9 cellular contexts compared by ENCODE assay signal in genomic region chr4:40843696-40844095, GRCh38.
A peak's percentile ranks its signal among the peaks of the same experiment; 100 is the strongest.
DNase-seq lines count a peak whose midpoint lies in the region; ATAC-seq and TF ChIP-seq lines count a peak whose summit lies in the region.
"Had no signal": no experiment of that assay in that cellular context is flagged by ENCODE, and none has a peak within 500 bp of the region (broad histone marks: within the 10 kb centered on the region; RNA-seq: fewer than 3 reads in every experiment).

No MANE protein-coding gene starts in this region.

- H3K9me3 Mint-ChIP-seq in activated T-cell treated with anti-CD3 and anti-CD28 coated beads, Interleukin-2, amount 50 U/mL, for 4 hours = no peaks in the 10 kb centered on the region

- intact Hi-C loops in sigmoid colon (cut with DNase I) = loop anchor here (5.0 kb wide), 2 partner anchors 54 to 96 kb away; partner anchors contain the start of gene NSUN7

- H3K27me3 ChIP-seq in HL-60 (ENCODE audit: insufficient read depth, poor library complexity, severe bottlenecking) (no peaks in the 10 kb centered on the region), sigmoid colon (no peaks in the 10 kb centered on the region)

- DNase-seq in DMS 273 (lab: John Stamatoyannopoulos, UW; ENCODE audit: unreplicated experiment) (peak; percentile 16), DMS 273 treated with DMSO at 0.1 percent for 48 hours (lab: John Stamatoyannopoulos, UW) (no peak), HL-60 (ENCODE audit: low read depth in 1 of 2, low spot score in 1 of 2) (peak; percentile 28 to 48), sigmoid colon (peak; percentile 7), NCI-H2196 treated with DMSO at 0.1 percent for 48 hours (lab: John Stamatoyannopoulos, UW; ENCODE audit: unreplicated experiment) (no peak), SKM-1 treated with dmso at 0.1 percent for 144 hours (lab: John Stamatoyannopoulos, UW; ENCODE audit: unreplicated experiment) (no peak), GF-D8 (lab: John Stamatoyannopoulos, UW) (no peak)
- DNase-seq in activated T-cell treated with anti-CD3 and anti-CD28 coated beads, Interleukin-2, amount 50 U/mL, for 4 hours = no peak
- DNase-seq: activated CD8-positive, alpha-beta memory T cell treated with anti-CD3 and anti-CD28 coated beads, Interleukin-2, amount 50 U/mL, for 48 hours had no signal

- TF ChIP-seq POLR2A in sigmoid colon (IDR thresholded peaks at IDR 0.05) = no peak

- TF ChIP-seq EP300 in sigmoid colon (IDR thresholded peaks at IDR 0.05) = no peak

- peaks cover 4% of the 10 kb centered on the region for H3K4me1 Mint-ChIP-seq in activated T-cell treated with anti-CD3 and anti-CD28 coated beads, Interleukin-2, amount 50 U/mL, for 4 hours (ENCODE audit: low read depth)

- WGBS in sigmoid colon, 2 donors = 88 to 100% methylated on average over 1 of the region's 1 CpG

- peak; percentile 69 to 72 for ATAC-seq in activated T-cell treated with anti-CD3 and anti-CD28 coated beads, Interleukin-2, amount 50 U/mL, for 4 hours

- no peaks in the 10 kb centered on the region for H3K36me3 Mint-ChIP-seq in activated T-cell treated with anti-CD3 and anti-CD28 coated beads, Interleukin-2, amount 50 U/mL, for 4 hours (ENCODE audit: insufficient read depth)

- peaks cover 2% of the 10 kb centered on the region for H3K27me3 Mint-ChIP-seq in activated T-cell treated with anti-CD3 and anti-CD28 coated beads, Interleukin-2, amount 50 U/mL, for 4 hours (ENCODE audit: low read depth)

- H3K4me3 ChIP-seq in HL-60 (replicated peaks; ENCODE audit: insufficient read depth, low read length) (no peak overlapping the region), sigmoid colon (no peak overlapping the region)

- H3K9me3 ChIP-seq in sigmoid colon = no peaks in the 10 kb centered on the region

- H3K27ac ChIP-seq in HL-60 (replicated peaks) (no peak overlapping the region), sigmoid colon (no peak overlapping the region)

- peaks cover 0 to 15% (median 3%) of the 10 kb centered on the region in 4 donors for H3K4me1 ChIP-seq in sigmoid colon

- no peaks in the 10 kb centered on the region for H3K36me3 ChIP-seq in sigmoid colon

- TF ChIP-seq CTCF in HL-60 (IDR thresholded peaks at IDR 0.05; ENCODE audit: insufficient read depth, low read length) (peak; percentile 27), sigmoid colon (IDR thresholded peaks at IDR 0.05) (no peak)

- no peak overlapping the region for H3K4me3 Mint-ChIP-seq in activated T-cell treated with anti-CD3 and anti-CD28 coated beads, Interleukin-2, amount 50 U/mL, for 4 hours

Comparison
In these comparisons a context has a peak if more than half of its experiments do, and no peak if none do; other contexts are left out.
1. DNase-seq: peak in DMS 273 (single experiment), HL-60 (2 of 2) and sigmoid colon (single experiment); none in DMS 273 treated with DMSO at 0.1 percent for 48 hours (single experiment), activated T-cell treated with anti-CD3 and anti-CD28 coated beads, Interleukin-2, amount 50 U/mL, for 4 hours (single experiment), NCI-H2196 treated with DMSO at 0.1 percent for 48 hours (single experiment), SKM-1 treated with dmso at 0.1 percent for 144 hours (single experiment) and GF-D8 (single experiment).